15 cellular contexts compared by ENCODE assay signal in genomic region chr2:168669151-168669550, GRCh38.
DNase-seq lines count a peak whose midpoint lies in the region; ATAC-seq and TF ChIP-seq lines count a peak whose summit lies in the region.
"Had no signal": no experiment of that assay in that cellular context is flagged by ENCODE, and none has a peak within 500 bp of the region (broad histone marks: within the 10 kb centered on the region; RNA-seq: fewer than 3 reads in every experiment).

No MANE protein-coding gene starts in this region.

- no peak overlapping the region for H4K5ac ChIP-seq in IMR-90 (ENCODE audit: low read depth, low read length)

- no peaks in the 10 kb centered on the region for H3K9me1 ChIP-seq in IMR-90 (ENCODE audit: insufficient read depth, low read length)

- no peak overlapping the region for H3K23ac ChIP-seq in IMR-90 (ENCODE audit: low read depth, low read length)

- H3K4me3 ChIP-seq in IMR-90 (ENCODE audit: insufficient read depth, low read depth, low read length) (no peak overlapping the region), brain microvascular endothelial cell (ENCODE audit: low read depth, low read length) (no peak overlapping the region), body of pancreas (no peak overlapping the region)
- H3K4me3 ChIP-seq: A549 had no signal

- no peak for TF ChIP-seq RAD21 in IMR-90 (IDR thresholded peaks at IDR 0.05; ENCODE audit: low read length)

- H2BK20ac ChIP-seq in IMR-90 (ENCODE audit: low read depth, low read length), result no peak overlapping the region

- H3K4me1 Mint-ChIP-seq in activated T-helper 17 cell treated with anti-CD3 and anti-CD28 coated beads, Interleukin-2, amount 50 U/mL, for 72 hours, result peaks cover 17% of the 10 kb centered on the region

- no TSS peak for BruUV-seq in IMR-90 (replicated peaks; lab: Mats Ljungman, UMichigan)

- POLR2A ChIA-PET in IMR-90 (lab: Charles Lee; ENCODE audit: unreplicated experiment), result no interaction called here

- H2BK5ac ChIP-seq in IMR-90 (ENCODE audit: low read depth, low read length, poor library complexity, severe bottlenecking), result no peak overlapping the region

- no peak overlapping the region for H4K8ac ChIP-seq in IMR-90 (ENCODE audit: low read depth in 2 of 2, low read length in 2 of 2)

- no peaks in the 10 kb centered on the region for H3K9me3 ChIP-seq in IMR-90 (ENCODE audit: control insufficient read depth, insufficient read depth, low read length)
- H3K9me3 ChIP-seq in body of pancreas, result no peaks in the 10 kb centered on the region
- H3K9me3 ChIP-seq: A549, Caco-2 had no signal

- no peak for TF ChIP-seq CTCF in IMR-90 (conservative IDR thresholded peaks at IDR 0.05; ENCODE audit: low read depth, low read length)
- TF ChIP-seq CTCF in brain microvascular endothelial cell (IDR thresholded peaks at IDR 0.05; ENCODE audit: low read depth, low read length, missing control alignments), result no peak
- no peak for TF ChIP-seq CTCF in body of pancreas (IDR thresholded peaks at IDR 0.05)

- H3K27ac ChIP-seq in IMR-90 (ENCODE audit: insufficient read depth, low read length) (no peak overlapping the region), brain microvascular endothelial cell (no peak overlapping the region), body of pancreas (no peak overlapping the region)
- H3K27ac ChIP-seq: A549, KMS-11 had no signal

- no peaks in the 10 kb centered on the region for H3K9me3 Mint-ChIP-seq in activated T-helper 17 cell treated with anti-CD3 and anti-CD28 coated beads, Interleukin-2, amount 50 U/mL, for 72 hours
- H3K9me3 Mint-ChIP-seq: CD14-positive monocyte; CD8-positive, alpha-beta memory T cell; IgD-negative memory B cell had no signal

- no peaks in the 10 kb centered on the region for H3K36me3 Mint-ChIP-seq in activated T-helper 17 cell treated with anti-CD3 and anti-CD28 coated beads, Interleukin-2, amount 50 U/mL, for 72 hours (ENCODE audit: low read depth)

- H3K27ac Mint-ChIP-seq in activated T-helper 17 cell treated with anti-CD3 and anti-CD28 coated beads, Interleukin-2, amount 50 U/mL, for 72 hours, result no peak overlapping the region
- H3K27ac Mint-ChIP-seq: CD14-positive monocyte, IgD-negative memory B cell had no signal

- no peak overlapping the region for H3K9ac ChIP-seq in IMR-90 (ENCODE audit: low read depth, low read length)
- H3K9ac ChIP-seq: KMS-11 had no signal

- no peak overlapping the region for H2AK9ac ChIP-seq in IMR-90 (replicated peaks; ENCODE audit: low read depth, low read length, poor library complexity)

- H3K4ac ChIP-seq in IMR-90 (ENCODE audit: low read depth, low read length), result no peak overlapping the region

- H3K79me1 ChIP-seq in IMR-90 (ENCODE audit: low read depth in 1 of 2, low read length in 2 of 2), result no peaks in the 10 kb centered on the region

- H3K27me3 ChIP-seq in IMR-90 (ENCODE audit: control insufficient read depth, insufficient read depth, low read length) (no peaks in the 10 kb centered on the region), brain microvascular endothelial cell (replicated peaks) (no peaks in the 10 kb centered on the region), body of pancreas (no peaks in the 10 kb centered on the region)

- H2AFZ ChIP-seq in IMR-90 (replicated peaks; ENCODE audit: low read length, poor library complexity), result no peak overlapping the region

- CTCF ChIA-PET in IMR-90 (lab: Yijun Ruan, JAX), result interaction anchor here (0.5 kb wide), 1 partner anchor 19 kb away, joined by 3 read pairs; no protein-coding TSS in a partner anchor

- intact Hi-C loops in IMR-90 (cut with micrococcal nuclease), result no loop called here
- intact Hi-C loops in body of pancreas (cut with DNase I), result no loop called here

- H2BK15ac ChIP-seq in IMR-90 (ENCODE audit: low read depth, low read length), result no peak overlapping the region

- H2AK5ac ChIP-seq in IMR-90 (ENCODE audit: low read depth, low read length), result no peak overlapping the region

- no peak overlapping the region for H3K56ac ChIP-seq in IMR-90 (ENCODE audit: extremely low read depth, insufficient read depth, low read length)

- peak; percentile 19 for DNase-seq in ELR (ENCODE audit: low read depth)
- DNase-seq in IMR-90, result peak; percentile 45
- peak; percentile 26 for DNase-seq in brain microvascular endothelial cell
- DNase-seq in putamen (ENCODE audit: low spot score), result peak; percentile 50
- no peak for DNase-seq in body of pancreas
- DNase-seq in effector CD4-positive, alpha-beta T cell, result no peak
- DNase-seq: Caco-2; CD8-positive, alpha-beta memory T cell had no signal

- H3K14ac ChIP-seq in IMR-90 (replicated peaks; ENCODE audit: low read depth, low read length), result no peak overlapping the region

- H2BK120ac ChIP-seq in IMR-90 (ENCODE audit: low read depth, low read length), result no peak overlapping the region

- no peak overlapping the region for H3K4me3 Mint-ChIP-seq in activated T-helper 17 cell treated with anti-CD3 and anti-CD28 coated beads, Interleukin-2, amount 50 U/mL, for 72 hours
- H3K4me3 Mint-ChIP-seq: CD14-positive monocyte; CD8-positive, alpha-beta memory T cell; IgD-negative memory B cell had no signal

- H3K18ac ChIP-seq in IMR-90 (ENCODE audit: low read depth, low read length), result no peak overlapping the region

- H3K4me2 ChIP-seq in IMR-90 (ENCODE audit: low read depth, low read length), result no peak overlapping the region
- H3K4me2 ChIP-seq: A549, KMS-11 had no signal

- H3K4me1 ChIP-seq in IMR-90 (ENCODE audit: control insufficient read depth, insufficient read depth, low read length) (no peaks in the 10 kb centered on the region), body of pancreas (no peaks in the 10 kb centered on the region)
- H3K4me1 ChIP-seq: A549, Caco-2 had no signal

- ATAC-seq in IMR-90 (ENCODE audit: low read depth) (no peak), GM18520 (IDR thresholded peaks at IDR 0.05; ENCODE audit: unreplicated experiment) (no peak), body of pancreas (no peak)
- ATAC-seq in activated T-helper 17 cell treated with anti-CD3 and anti-CD28 coated beads, Interleukin-2, amount 50 U/mL, for 72 hours (replicated peaks), result no peak
- ATAC-seq: A549, HCT116 had no signal

- TF ChIP-seq POLR2A in IMR-90 (IDR thresholded peaks at IDR 0.05; ENCODE audit: low read depth, low read length), result no peak
- TF ChIP-seq POLR2A in body of pancreas (IDR thresholded peaks at IDR 0.05), result no peak

- in situ Hi-C loops in IMR-90 (cut with MboI; ENCODE audit: low sequenced_read_pairs) (no loop called here), brain microvascular endothelial cell (cut with HindIII; ENCODE audit: low pct_ligation_motif_present, low sequenced_read_pairs) (no loop called here)

- no peaks in the 10 kb centered on the region for H3K27me3 Mint-ChIP-seq in activated T-helper 17 cell treated with anti-CD3 and anti-CD28 coated beads, Interleukin-2, amount 50 U/mL, for 72 hours
- H3K27me3 Mint-ChIP-seq: CD8-positive, alpha-beta memory T cell; IgD-negative memory B cell had no signal

- dilution Hi-C loops in IMR-90 (cut with HindIII; ENCODE audit: low sequenced_read_pairs, unreplicated experiment), result no loop called here

- H4K91ac ChIP-seq in IMR-90 (ENCODE audit: insufficient read depth, low read depth, low read length), result no peak overlapping the region

- no peaks in the 10 kb centered on the region for H4K20me1 ChIP-seq in IMR-90 (ENCODE audit: insufficient read depth, low read length)

- H3K36me3 ChIP-seq in IMR-90 (ENCODE audit: control insufficient read depth, insufficient read depth, low read length), result no peaks in the 10 kb centered on the region
- H3K36me3 ChIP-seq in brain microvascular endothelial cell (replicated peaks), result no peaks in the 10 kb centered on the region
- H3K36me3 ChIP-seq in body of pancreas (replicated peaks in 1 of 2; ENCODE audit: insufficient read depth in 1 of 2, low read depth in 2 of 2), result no peaks in the 10 kb centered on the region

TF ChIP-seq in IMR-90, 13 proteins besides CTCF, POLR2A, EP300 and RAD21:
- TF ChIP-seq RFX5 (IDR thresholded peaks at IDR 0.05; ENCODE audit: low read depth, low read length) (no peak), NFE2L2 (IDR thresholded peaks at IDR 0.05; ENCODE audit: low read depth, low read length) (no peak), CEBPB (IDR thresholded peaks at IDR 0.05; ENCODE audit: low read depth, low read length) (no peak), MXI1 (IDR thresholded peaks at IDR 0.05; ENCODE audit: borderline replicate concordance, low read depth, low read length) (no peak), RCOR1 (IDR thresholded peaks at IDR 0.05; ENCODE audit: insufficient replicate concordance, low read length) (no peak)

Comparison
In these comparisons a context has a peak if more than half of its experiments do, and no peak if none do; other contexts are left out.
1. DNase-seq: peak in ELR (single experiment), IMR-90 (single experiment), brain microvascular endothelial cell (single experiment) and putamen (single experiment); none in body of pancreas (0 of 4) and effector CD4-positive, alpha-beta T cell (single experiment).